ENCODE assay signal across 1 cellular context in genomic region chr16:57660715-57661463, GRCh38.
TF ChIP-seq lines count a peak whose summit lies in the region.

No MANE protein-coding gene starts in this region.

TF ChIP-seq in HepG2, 621 proteins besides CTCF, POLR2A, EP300 and RAD21 (continued from another document and continues in another):
- TF ChIP-seq ZBTB40 (IDR thresholded peaks at IDR 0.05) (no peak), ZBTB40 (CRISPR knock-in tag; IDR thresholded peaks at IDR 0.05) (no peak), ZNF589 (CRISPR knock-in tag; conservative IDR thresholded peaks at IDR 0.05) (no peak), TBX2 (CRISPR knock-in tag; IDR thresholded peaks at IDR 0.05; ENCODE audit: borderline replicate concordance) (0 out of 2 replicates have a peak, but pooled peaks have one; percentile 27), CC2D1A (CRISPR knock-in tag; IDR thresholded peaks at IDR 0.05) (no peak), ASH2L (IDR thresholded peaks at IDR 0.05; ENCODE audit: insufficient read length, low read depth, low read length) (peak; percentile 50), ATM (IDR thresholded peaks at IDR 0.05; ENCODE audit: borderline replicate concordance) (no peak), IRX3 (CRISPR knock-in tag; IDR thresholded peaks at IDR 0.05; ENCODE audit: borderline replicate concordance, low read depth) (no peak), ZNF546 (CRISPR knock-in tag; conservative IDR thresholded peaks at IDR 0.05) (no peak), ZNF550 (CRISPR knock-in tag; IDR thresholded peaks at IDR 0.05; ENCODE audit: borderline replicate concordance) (no peak), CCDC6 (CRISPR knock-in tag; IDR thresholded peaks at IDR 0.05) (no peak), DNMT3B (CRISPR knock-in tag; conservative IDR thresholded peaks at IDR 0.05) (no peak), HNF4A (CRISPR knock-in tag; IDR thresholded peaks at IDR 0.05) (peak; percentile 86), ETV5 (CRISPR knock-in tag; IDR thresholded peaks at IDR 0.05; ENCODE audit: borderline replicate concordance) (peak; percentile 91), NR2F6 (IDR thresholded peaks at IDR 0.05) (0 out of 2 replicates have a peak, but pooled peaks have one; percentile 17), NR2F6 (CRISPR knock-in tag; IDR thresholded peaks at IDR 0.05) (no peak), SUZ12 (IDR thresholded peaks at IDR 0.05; ENCODE audit: low read depth, low read length) (no peak), ZBTB39 (CRISPR knock-in tag; IDR thresholded peaks at IDR 0.05) (no peak), HMGXB4 (CRISPR knock-in tag; IDR thresholded peaks at IDR 0.05; ENCODE audit: borderline replicate concordance in 1 of 2, low read depth in 1 of 2) (peak in 1 of 2 experiments; percentile 11; a peak in 1 of 4 replicates), RARA (CRISPR knock-in tag; IDR thresholded peaks at IDR 0.05) (peak; percentile 20; the same call in 1 of the 2 replicates), MTF1 (CRISPR knock-in tag; IDR thresholded peaks at IDR 0.05) (no peak), ZNF775 (CRISPR knock-in tag; IDR thresholded peaks at IDR 0.05; ENCODE audit: borderline replicate concordance) (no peak), ZFP82 (CRISPR knock-in tag; IDR thresholded peaks at IDR 0.05; ENCODE audit: borderline replicate concordance) (no peak), MAFG (CRISPR knock-in tag; IDR thresholded peaks at IDR 0.05) (no peak), CBFB (CRISPR knock-in tag; IDR thresholded peaks at IDR 0.05) (no peak), ZNF276 (CRISPR knock-in tag; IDR thresholded peaks at IDR 0.05; ENCODE audit: low read depth) (no peak; the same call in 1 of the 2 replicates), FOXP4 (CRISPR knock-in tag; IDR thresholded peaks at IDR 0.05) (no peak), ADNP (CRISPR knock-in tag; IDR thresholded peaks at IDR 0.05) (0 out of 2 replicates have a peak, but pooled peaks have one; percentile 68), JUNB (CRISPR knock-in tag; IDR thresholded peaks at IDR 0.05; ENCODE audit: borderline replicate concordance) (no peak), MAZ (IDR thresholded peaks at IDR 0.05; ENCODE audit: borderline replicate concordance, low read depth, low read length) (no peak), MAZ (CRISPR knock-in tag; IDR thresholded peaks at IDR 0.05; ENCODE audit: low read depth) (no peak), SP2 (CRISPR knock-in tag; IDR thresholded peaks at IDR 0.05) (no peak), SAP130 (CRISPR knock-in tag; IDR thresholded peaks at IDR 0.05; ENCODE audit: low read depth) (peak; percentile 47; the same call in 1 of the 2 replicates), E2F5 (CRISPR knock-in tag; conservative IDR thresholded peaks at IDR 0.05) (no peak), KDM3A (CRISPR knock-in tag; IDR thresholded peaks at IDR 0.05; ENCODE audit: low read depth) (peak; percentile 68; the same call in 1 of the 2 replicates), ZFY (CRISPR knock-in tag; IDR thresholded peaks at IDR 0.05) (peak; percentile 57), U2AF1 (optimal IDR thresholded peaks at IDR 0.05; ENCODE audit: low read depth, low read length) (no peak), IKZF4 (CRISPR knock-in tag; IDR thresholded peaks at IDR 0.05; ENCODE audit: borderline replicate concordance, low read depth, not compliant biosample characterization) (peak; percentile 62), ZNF205 (CRISPR knock-in tag; IDR thresholded peaks at IDR 0.05) (0 out of 2 replicates have a peak, but pooled peaks have one; percentile 53), NR2C2 (CRISPR knock-in tag; IDR thresholded peaks at IDR 0.05; ENCODE audit: borderline replicate concordance) (no peak; the same call in 1 of the 2 replicates), TCF7 (IDR thresholded peaks at IDR 0.05; ENCODE audit: low read depth) (no peak), ZNF777 (CRISPR knock-in tag; IDR thresholded peaks at IDR 0.05) (no peak)
